In the genomic region with DNA sequence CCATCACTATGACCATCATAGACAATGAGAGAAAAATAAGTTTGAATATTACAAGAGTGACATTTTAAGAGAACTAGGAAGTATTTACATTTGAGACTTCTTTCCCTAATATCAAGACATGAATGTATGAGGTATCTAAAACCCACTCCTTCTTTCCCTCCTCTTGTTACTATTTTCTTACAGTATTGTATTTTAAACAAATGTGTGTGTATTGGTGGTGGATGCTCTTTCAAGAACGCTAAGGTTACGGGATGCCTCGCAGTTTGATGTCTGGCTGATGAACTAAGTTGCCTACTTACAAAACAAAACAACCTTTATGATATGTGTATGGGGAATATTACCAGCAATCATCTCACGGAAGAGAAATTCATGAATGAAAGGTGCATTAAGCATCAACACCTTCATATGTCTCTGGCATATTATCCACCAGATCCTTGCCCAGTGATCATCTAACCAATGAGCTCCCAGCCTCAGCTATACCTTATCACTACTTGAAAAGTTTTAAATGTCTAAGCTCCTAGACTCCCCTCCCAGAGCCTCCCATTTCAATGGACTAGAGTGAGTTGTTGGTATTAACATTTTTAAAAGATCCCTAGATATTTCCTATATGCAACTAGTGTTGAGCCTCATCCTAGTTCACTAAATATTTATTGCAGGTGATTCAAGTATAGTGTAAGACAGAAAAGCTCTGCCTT, we compare ENCODE assay signal across 2 cellular contexts.
TF ChIP-seq lines count a peak whose summit lies in the region.

No MANE protein-coding gene starts in this region.

TF ChIP-seq in HCT116, 20 proteins besides CTCF, POLR2A, EP300 and RAD21 (continued from another document):
- no peak for TF ChIP-seq ZNF274 (IDR thresholded peaks at IDR 0.05; ENCODE audit: low read depth, low read length)

TF ChIP-seq in HepG2, 621 proteins besides CTCF, POLR2A, EP300 and RAD21 (continued from another document):
- TF ChIP-seq HNF4G (IDR thresholded peaks at IDR 0.05; ENCODE audit: borderline replicate concordance, low read depth, low read length) (no peak), HNF4G (CRISPR knock-in tag; IDR thresholded peaks at IDR 0.05; ENCODE audit: borderline replicate concordance, low read depth) (no peak), KAT2B (IDR thresholded peaks at IDR 0.05; ENCODE audit: borderline replicate concordance, low read depth, low read length) (no peak)
